28 cellular contexts compared by ENCODE assay signal in the genomic region with DNA sequence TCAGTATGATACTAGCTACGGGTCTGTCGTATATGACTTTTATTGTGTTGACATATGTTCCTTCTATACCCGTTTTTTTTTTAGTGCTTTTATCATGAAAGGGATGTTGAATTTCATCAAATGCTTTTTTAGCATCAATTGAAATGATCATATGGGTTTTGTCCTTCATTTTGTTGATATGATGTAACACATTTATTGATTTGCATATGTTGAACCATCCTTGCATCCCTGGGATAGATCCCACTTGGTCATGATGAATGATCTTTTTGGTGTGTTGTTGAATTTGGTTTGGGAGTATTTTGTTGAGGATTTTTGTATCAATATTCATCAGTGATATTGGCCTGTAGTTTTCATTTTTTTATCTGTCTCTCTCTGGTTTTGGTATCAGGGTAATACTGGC.
"Had no signal": no experiment of that assay in that cellular context is flagged by ENCODE, and none has a peak within 500 bp of the region (broad histone marks: within the 10 kb centered on the region; RNA-seq: fewer than 3 reads in every experiment).

No MANE protein-coding gene starts in this region.

- FAIRE-seq: colon, endometrium, endothelial cell of umbilical vein, frontal cortex had no signal

- H3K27ac ChIP-seq: colonic mucosa, coronary artery, dorsolateral prefrontal cortex, epithelial cell of prostate, esophagus muscularis mucosa, esophagus squamous epithelium, foreskin keratinocyte, gastrocnemius medialis, gastroesophageal sphincter, heart left ventricle, heart right ventricle had no signal

- DNase-seq: colonic mucosa; cortex of kidney; dermis blood vessel endothelial cell; dorsolateral prefrontal cortex; effector CD4-positive, alpha-beta T cell; effector CD8-positive, alpha-beta T cell; effector memory CD4-positive, alpha-beta T cell; effector memory CD8-positive, alpha-beta T cell; endodermal cell; erythroblast; esophagus squamous epithelium; foreskin fibroblast; foreskin keratinocyte; foreskin melanocyte; gastrocnemius medialis; glutamatergic neuron; head of caudate nucleus; heart left ventricle; heart right ventricle had no signal

- H3K36me3 ChIP-seq: colonic mucosa, gastrocnemius medialis had no signal

- H3K27me3 ChIP-seq: colonic mucosa, esophagus muscularis mucosa, esophagus squamous epithelium, foreskin keratinocyte, gastrocnemius medialis, gastroesophageal sphincter, heart left ventricle, heart right ventricle had no signal

- H3K4me3 ChIP-seq: colonic mucosa, coronary artery, dorsolateral prefrontal cortex, esophagus muscularis mucosa, esophagus squamous epithelium, gastrocnemius medialis, gastroesophageal sphincter, heart left ventricle, heart right ventricle had no signal

- H3K4me1 ChIP-seq: colonic mucosa, esophagus muscularis mucosa, esophagus squamous epithelium, foreskin keratinocyte, gastrocnemius medialis, gastroesophageal sphincter, heart left ventricle, heart right ventricle had no signal

- H3K9me3 ChIP-seq: colonic mucosa had no signal

- ATAC-seq: effector memory CD8-positive, alpha-beta T cell; esophagus mucosa; foreskin keratinocyte; gastrocnemius medialis; gastroesophageal sphincter; heart left ventricle; heart right ventricle had no signal
